In genomic region chr3:102229062-102229655, GRCh38 we compare ENCODE assay signal across 1 cellular context.
TF ChIP-seq lines count a peak whose summit lies in the region.

No MANE protein-coding gene starts in this region.

TF ChIP-seq in K562, 482 proteins besides CTCF, POLR2A, EP300 and RAD21 (continued from another document):
- peak; percentile 87 for TF ChIP-seq DEAF1 (CRISPR knock-in tag; IDR thresholded peaks at IDR 0.05)
- TF ChIP-seq ZNF121 (CRISPR knock-in tag; conservative IDR thresholded peaks at IDR 0.05), result no peak
- no peak for TF ChIP-seq FOXM1 (IDR thresholded peaks at IDR 0.05; ENCODE audit: low read depth)
- no peak for TF ChIP-seq FOXM1 (CRISPR knock-in tag; IDR thresholded peaks at IDR 0.05; ENCODE audit: low read depth)
- TF ChIP-seq BACH1 (tag; IDR thresholded peaks at IDR 0.05), result no peak
- no peak for TF ChIP-seq NKRF (IDR thresholded peaks at IDR 0.05; ENCODE audit: borderline replicate concordance)
- no peak for TF ChIP-seq HNRNPK (IDR thresholded peaks at IDR 0.05; ENCODE audit: low read depth, low read length, poor library complexity, severe bottlenecking)
- no peak for TF ChIP-seq ZNF217 (CRISPR knock-in tag; IDR thresholded peaks at IDR 0.05)
- TF ChIP-seq FIP1L1 (IDR thresholded peaks at IDR 0.05; ENCODE audit: low read depth, low read length, poor library complexity, severe bottlenecking), result no peak
- peak; percentile 45; the same call in 1 of the 2 replicates for TF ChIP-seq STAG1 (CRISPR knock-in tag; IDR thresholded peaks at IDR 0.05; ENCODE audit: borderline replicate concordance)
- no peak for TF ChIP-seq FOXK2 (conservative IDR thresholded peaks at IDR 0.05 in 1 of 2, IDR thresholded peaks at IDR 0.05 in 1 of 2; ENCODE audit: low read depth in 2 of 2)
- TF ChIP-seq ETS1 (conservative IDR thresholded peaks at IDR 0.05; ENCODE audit: control insufficient read depth, low read depth, low read length), result no peak
- peak; percentile 45 for TF ChIP-seq PBX2 (CRISPR knock-in tag; IDR thresholded peaks at IDR 0.05; ENCODE audit: low read depth)
- peak; percentile 97 for TF ChIP-seq PBX2 (tag; conservative IDR thresholded peaks at IDR 0.05; ENCODE audit: low read depth)
- no peak for TF ChIP-seq CCAR2 (IDR thresholded peaks at IDR 0.05; ENCODE audit: low read depth, low read length)
- TF ChIP-seq PTBP1 (IDR thresholded peaks at IDR 0.05; ENCODE audit: low read depth, low read length), result no peak
- TF ChIP-seq GTF2B (IDR thresholded peaks at IDR 0.05; ENCODE audit: extremely low read depth, insufficient read length), result no peak
TF ChIP-seq in K562: peak in this region for 7.
